ENCODE assay signal across 9 cellular contexts in the genomic region with DNA sequence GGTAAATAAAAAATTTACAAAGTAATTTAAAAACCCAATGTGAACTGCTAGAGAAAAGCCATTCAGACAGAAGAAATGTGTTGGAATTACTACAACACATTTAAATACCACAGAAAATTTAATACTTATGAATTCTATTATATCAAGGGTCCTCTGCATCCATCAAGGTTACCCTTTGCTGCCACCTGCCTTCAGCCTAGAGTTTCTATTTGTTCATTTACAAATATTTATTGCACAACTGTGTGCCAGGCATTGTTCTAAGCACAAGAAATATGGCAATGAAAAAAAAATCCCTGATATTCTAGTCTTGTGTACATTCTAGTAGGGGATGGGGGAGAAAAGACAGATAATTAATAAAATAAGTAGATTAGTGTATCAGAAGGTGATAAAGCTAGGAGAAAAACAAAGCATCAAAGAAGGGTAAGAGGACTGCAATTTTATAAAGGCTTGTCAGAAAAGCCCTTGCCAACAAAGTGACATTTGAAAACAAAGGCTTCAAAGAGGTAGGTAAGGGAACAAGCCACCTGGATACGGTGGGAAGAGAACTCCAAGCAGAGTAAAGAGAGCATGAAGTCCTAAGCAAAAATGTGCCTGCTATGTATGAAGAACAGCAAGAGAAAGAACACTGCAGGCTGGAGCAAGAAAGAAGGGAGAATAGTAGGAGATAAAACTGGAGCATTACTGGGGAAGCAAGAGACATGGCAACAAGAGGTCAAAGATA. TPM values are rescaled to one million over a fixed set of nuclear protein-coding genes. Genes with fewer than 3 reads are reported as not detected.
DNase-seq lines count a peak whose midpoint lies in the region; ATAC-seq, FAIRE-seq and TF ChIP-seq lines count a peak whose summit lies in the region.
"Had no signal": no experiment of that assay in that cellular context is flagged by ENCODE, and none has a peak within 500 bp of the region (broad histone marks: within the 10 kb centered on the region; RNA-seq: fewer than 3 reads in every experiment).

No MANE protein-coding gene starts in this region.

- no peaks in the 10 kb centered on the region for H3K27me3 ChIP-seq in K562 (ENCODE audit: control insufficient read depth in 2 of 2, insufficient read depth in 2 of 2, low read length in 2 of 2)

- no peak overlapping the region for H3K4me3 Mint-ChIP-seq in memory B cell

- H3K79me2 ChIP-seq in K562 (ENCODE audit: control insufficient read depth, insufficient read depth, low read length), result no peaks in the 10 kb centered on the region

- ATAC-seq in K562, result no peak
- ATAC-seq in memory B cell (ENCODE audit: low read depth), result no peak
- ATAC-seq in left colon, result no peak
- ATAC-seq in GM21576 (IDR thresholded peaks at IDR 0.05; ENCODE audit: unreplicated experiment), result no peak

- H3K4me2 ChIP-seq in K562 (ENCODE audit: insufficient read depth, low read length), result no peak overlapping the region

- H3K27ac Mint-ChIP-seq in memory B cell, result peak overlapping the region; percentile 54

- peaks cover 8% of the 10 kb centered on the region for H3K4me1 Mint-ChIP-seq in memory B cell

- POLR2A ChIA-PET in K562 (lab: Yijun Ruan, JAX), result no interaction called here

- no peak overlapping the region for H3K4me3 ChIP-seq in K562

- H3K9ac ChIP-seq in K562 (ENCODE audit: insufficient read depth in 1 of 2, low read depth in 2 of 2, low read length in 2 of 2), result no peak overlapping the region

- no peaks in the 10 kb centered on the region; a peak in 1 of 5 replicates for H3K4me1 ChIP-seq in K562 (replicated peaks in 1 of 2; ENCODE audit: control insufficient read depth in 2 of 2, insufficient read depth in 2 of 2, low read length in 2 of 2)

- DNase-seq in DMS79 (lab: John Stamatoyannopoulos, UW) (peak; percentile 11), K562 (ENCODE audit: extremely low read depth in 1 of 4, low spot score in 3 of 4) (no peak), memory B cell (ENCODE audit: low spot score in 2 of 2) (no peak), islet precursor cell (no peak), left colon (no peak)
- DNase-seq: stimulated activated CD4-positive, alpha-beta T cell treated with anti-CD3 and anti-CD28 coated beads, Interleukin-4, amount 100 ng/mL, for 4 hours had no signal

- no peaks in the 10 kb centered on the region for H4K20me1 ChIP-seq in K562 (replicated peaks; ENCODE audit: control insufficient read depth, insufficient read depth, low read length)

- TF ChIP-seq POLR2A in K562 (conservative IDR thresholded peaks at IDR 0.05), result no peak

- peaks cover 45% of the 10 kb centered on the region for H3K36me3 Mint-ChIP-seq in memory B cell

- FAIRE-seq in K562 (lab: Jason Lieb, UNC), result no peak

- no peaks in the 10 kb centered on the region for H3K9me1 ChIP-seq in K562 (ENCODE audit: control insufficient read depth, insufficient read depth, low read length)

- H3K27ac ChIP-seq in K562 (ENCODE audit: extremely low read depth, low read depth, low read length), result no peak overlapping the region
- H3K27ac ChIP-seq: epithelial cell of prostate had no signal

- H3K9me3 ChIP-seq in K562 (replicated peaks; ENCODE audit: control insufficient read depth, insufficient read depth, low read depth, low read length), result no peaks in the 10 kb centered on the region

- TF ChIP-seq RAD21 in Ishikawa (IDR thresholded peaks at IDR 0.05; ENCODE audit: low read depth), result peak; percentile 50
- TF ChIP-seq RAD21 in K562 (CRISPR knock-in tag; conservative IDR thresholded peaks at IDR 0.05 in 1 of 2, IDR thresholded peaks at IDR 0.05 in 1 of 2), result peak in 1 of 2 experiments; percentile 26; a peak in 1 of 4 replicates

- intact Hi-C loops in K562 (cut with micrococcal nuclease), result no loop called here
- intact Hi-C loops in left colon (cut with DNase I, micrococcal nuclease), result no loop called here

- no peak overlapping the region for H2AFZ ChIP-seq in K562 (ENCODE audit: low read depth, low read length)

- in situ Hi-C loops in K562 (cut with MboI), result no loop called here

- no peaks in the 10 kb centered on the region for H3K27me3 Mint-ChIP-seq in memory B cell

- 100% methylated on average over 1 of the region's 1 CpG for WGBS in K562 (ENCODE audit: insufficient coverage, low coverage, missing lambda C conversion rate)

- TF ChIP-seq EP300 in Ishikawa (IDR thresholded peaks at IDR 0.05; ENCODE audit: borderline replicate concordance) (no peak), K562 (IDR thresholded peaks at IDR 0.05; ENCODE audit: low read length) (no peak)

- CTCF ChIA-PET in K562 (lab: Yijun Ruan, JAX; ENCODE audit: low intra/inter-chr PET ratio), result no interaction called here

- H3K36me3 ChIP-seq in K562 (ENCODE audit: control insufficient read depth, insufficient read depth, low read length), result peaks cover 72% of the 10 kb centered on the region; the same call in 2 of the 3 replicates

- no TSS peak for BruUV-seq in K562 (replicated peaks; lab: Mats Ljungman, UMichigan)

- TF ChIP-seq CTCF in K562 (IDR thresholded peaks at IDR 0.05 in 2 of 3, conservative IDR thresholded peaks at IDR 0.05 in 1 of 3; ENCODE audit: insufficient read depth in 2 of 3, low read depth in 1 of 3, low read length in 3 of 3), result peak in 1 of 3 experiments; percentile 22; a peak in 2 of 6 replicates

- no peaks in the 10 kb centered on the region for H3K9me3 Mint-ChIP-seq in memory B cell

TF ChIP-seq in Ishikawa, 13 proteins besides CTCF, POLR2A, EP300 and RAD21:
- TF ChIP-seq CEBPB (IDR thresholded peaks at IDR 0.05) (peak; percentile 92), YY1 (IDR thresholded peaks at IDR 0.05; ENCODE audit: low read depth) (no peak)
TF ChIP-seq in Ishikawa: peak in this region for 1.

TF ChIP-seq in K562, 482 proteins besides CTCF, POLR2A, EP300 and RAD21:
- no peak for TF ChIP-seq CEBPG (CRISPR knock-in tag; IDR thresholded peaks at IDR 0.05)
- TF ChIP-seq CEBPG (tag; conservative IDR thresholded peaks at IDR 0.05 in 1 of 2, IDR thresholded peaks at IDR 0.05 in 1 of 2), result peak; percentile 43 to 58
- TF ChIP-seq CEBPB (tag; IDR thresholded peaks at IDR 0.05), result peak; percentile 61
- TF ChIP-seq, protein P1, sequence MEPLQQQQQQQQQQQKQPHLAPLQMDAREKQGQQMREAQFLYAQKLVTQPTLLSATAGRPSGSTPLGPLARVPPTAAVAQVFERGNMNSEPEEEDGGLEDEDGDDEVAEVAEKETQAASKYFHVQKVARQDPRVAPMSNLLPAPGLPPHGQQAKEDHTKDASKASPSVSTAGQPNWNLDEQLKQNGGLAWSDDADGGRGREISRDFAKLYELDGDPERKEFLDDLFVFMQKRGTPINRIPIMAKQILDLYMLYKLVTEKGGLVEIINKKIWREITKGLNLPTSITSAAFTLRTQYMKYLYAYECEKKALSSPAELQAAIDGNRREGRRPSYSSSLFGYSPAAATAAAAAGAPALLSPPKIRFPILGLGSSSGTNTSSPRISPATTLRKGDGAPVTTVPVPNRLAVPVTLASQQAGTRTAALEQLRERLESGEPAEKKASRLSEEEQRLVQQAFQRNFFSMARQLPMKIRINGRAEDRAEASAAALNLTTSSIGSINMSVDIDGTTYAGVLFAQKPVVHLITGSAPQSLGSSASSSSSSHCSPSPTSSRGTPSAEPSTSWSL (CRISPR knock-in tag; IDR thresholded peaks at IDR 0.05; ENCODE audit: borderline replicate concordance), result no peak

RNA-seq across cellular contexts. Expression of a gene that starts 59.1 kb away (rescaled TPM):
- 1.0 TPM in 1 of 2 replicates, not detected in the other for total RNA-seq in K562 (2011; cell fraction: chromatin; rRNA removed; ENCODE audit: low replicate concordance)
- not detected in 2 replicates for total RNA-seq in K562 (2011; cell fraction: nucleolus; rRNA removed)
- not detected in 2 replicates for total RNA-seq in K562 (2011; cell fraction: nucleoplasm; rRNA removed)
- not detected in 2 replicates for total RNA-seq in K562 (2014; rRNA removed)
- 0.22 TPM in 1 of 2 replicates, not detected in the other for total RNA-seq in K562 (2014; rRNA removed; fragmentation: Illumina TruSeq; extraction: Trizol)
- not detected in 2 replicates for total RNA-seq in K562 (2015; rRNA removed; fragmentation: Illumina TruSeq; extraction: Trizol)
- total RNA-seq in K562 (2021), result 0.33 and 0.38 TPM in 2 replicates
- 0.09 TPM in 1 of 2 replicates, not detected in the other for polyA plus RNA-seq in K562 (2011; rRNA removed)
- 0.04 TPM in 1 of 2 replicates, not detected in the other for polyA plus RNA-seq in K562 (2011; cell fraction: cytosol; rRNA removed)
- 0.28 TPM in 1 of 2 replicates, not detected in the other for polyA plus RNA-seq in K562 (2011; cell fraction: nucleus; rRNA removed)
- polyA plus RNA-seq in K562 (2012), result 0.29 and 2.7 TPM in 2 replicates
- 0.09 TPM in 1 of 2 replicates, not detected in the other for polyA plus RNA-seq in K562 (2014; fragmentation: Illumina TruSeq; extraction: Trizol)
- under 1 TPM in 1 of 2 experiments, not detected in 1; 0.06 TPM for polyA plus RNA-seq in K562 (2014; fragmentation: Nextera tagmentation; extraction: Ambion mirVana)
- polyA plus RNA-seq in K562 (2014; rRNA removed), result 0.30 TPM in 1 of 2 replicates, not detected in the other
- 1.9 TPM in 1 of 2 replicates, not detected in the other for polyA minus RNA-seq in K562 (2011; rRNA and poly(A)+ RNA removed)
- not detected in 2 replicates for polyA minus RNA-seq in K562 (2011; cell fraction: cytosol; rRNA and poly(A)+ RNA removed)
- polyA minus RNA-seq in K562 (2011; cell fraction: nucleus; rRNA and poly(A)+ RNA removed), result 0.44 TPM in 1 of 2 replicates, not detected in the other
- total RNA-seq in left colon, result not detected
